In the genomic region with DNA sequence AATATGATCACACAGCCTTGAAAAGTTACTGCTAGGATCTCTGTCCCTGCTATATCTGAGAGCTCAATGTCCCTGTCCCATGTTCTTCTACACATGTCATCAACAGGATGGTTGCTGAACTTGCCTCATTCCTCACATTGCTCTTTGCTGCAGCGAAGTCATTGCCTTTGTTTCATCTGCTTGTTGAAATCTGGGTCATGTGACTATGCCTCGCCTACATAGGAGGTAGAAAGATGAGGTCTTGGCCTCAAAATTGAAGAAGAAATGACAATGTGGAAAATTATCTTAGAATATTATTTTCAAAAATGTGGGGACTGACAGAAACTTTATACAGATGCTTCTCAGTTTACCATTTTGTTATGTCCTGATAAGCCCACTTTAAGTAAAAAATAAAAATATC, we compare ENCODE assay signal across 36 cellular contexts.
"Had no signal": no experiment of that assay in that cellular context is flagged by ENCODE, and none has a peak within 500 bp of the region (broad histone marks: within the 10 kb centered on the region; RNA-seq: fewer than 3 reads in every experiment).

No MANE protein-coding gene starts in this region.

- H3K4me3 ChIP-seq: adrenal gland, body of pancreas, breast epithelium had no signal

- H3K27me3 Mint-ChIP-seq: activated CD4-positive, alpha-beta memory T cell treated with anti-CD3 and anti-CD28 coated beads for 36 hours; activated CD4-positive, alpha-beta T cell treated with anti-CD3 and anti-CD28 coated beads for 36 hours; activated CD4-positive, alpha-beta T cell treated with anti-CD3 and anti-CD28 coated beads, Interleukin-2, amount 10 ng/mL, durations not matched to agents 7 days and 5 days; activated CD8-positive, alpha-beta T cell treated with anti-CD3 and anti-CD28 coated beads for 36 hours; activated naive CD8-positive, alpha-beta T cell treated with anti-CD3 and anti-CD28 coated beads for 36 hours; activated T-helper 17 cell treated with anti-CD3 and anti-CD28 coated beads, Interleukin-2, amount 50 U/mL, for 72 hours had no signal

- H3K27ac ChIP-seq: adrenal gland, body of pancreas, brain microvascular endothelial cell, breast epithelium, VCaP had no signal

- ATAC-seq: activated CD4-positive, alpha-beta T cell treated with anti-CD3 and anti-CD28 coated beads for 36 hours; activated CD4-positive, CD25-positive, alpha-beta regulatory T cell treated with anti-CD3 and anti-CD28 coated beads, Interleukin-2, amount 50 U/mL, for 24 hours; activated CD8-positive, alpha-beta T cell treated with anti-CD3 and anti-CD28 coated beads for 36 hours; activated naive CD4-positive, alpha-beta T cell treated with anti-CD3 and anti-CD28 coated beads, Interleukin-2, amount 50 U/mL, for 72 hours; activated T-cell treated with anti-CD3 and anti-CD28 coated beads, Interleukin-2, amount 50 U/mL, for 4 hours; activated T-cell treated with anti-CD3 and anti-CD28 coated beads, Interleukin-2, amount 50 U/mL, for 72 hours; activated T-helper 17 cell treated with anti-CD3 and anti-CD28 coated beads, Interleukin-2, amount 50 U/mL, for 72 hours; body of pancreas had no signal

- H3K36me3 Mint-ChIP-seq: activated CD4-positive, alpha-beta memory T cell treated with anti-CD3 and anti-CD28 coated beads for 36 hours; activated naive CD4-positive, alpha-beta T cell treated with anti-CD3 and anti-CD28 coated beads, Interleukin-2, amount 50 U/mL, for 72 hours; activated naive CD8-positive, alpha-beta T cell treated with anti-CD3 and anti-CD28 coated beads for 36 hours had no signal

- H3K4me1 ChIP-seq: adrenal gland, body of pancreas, breast epithelium had no signal

- H3K27me3 ChIP-seq: adrenal gland, body of pancreas, brain microvascular endothelial cell, breast epithelium had no signal

- H3K36me3 ChIP-seq: adrenal gland, brain microvascular endothelial cell, breast epithelium had no signal

- H3K9me3 ChIP-seq: adrenal gland, body of pancreas, breast epithelium had no signal

- H3K9me3 Mint-ChIP-seq: T-helper 1 cell treated with Interleukin-12 subunit alpha and Interleukin-12 subunit beta and Interleukin-4 antibody, amounts not matched to agents 30 μg/mL and 1 μg/mL, for 36 hours had no signal

- H3K27ac Mint-ChIP-seq: activated CD4-positive, alpha-beta memory T cell treated with anti-CD3 and anti-CD28 coated beads for 36 hours; activated CD4-positive, alpha-beta T cell treated with anti-CD3 and anti-CD28 coated beads for 36 hours; activated CD4-positive, alpha-beta T cell treated with anti-CD3 and anti-CD28 coated beads, Interleukin-2, amount 10 ng/mL, durations not matched to agents 7 days and 5 days; activated CD8-positive, alpha-beta T cell treated with anti-CD3 and anti-CD28 coated beads for 36 hours; activated naive CD4-positive, alpha-beta T cell treated with anti-CD3 and anti-CD28 coated beads for 36 hours; activated naive CD4-positive, alpha-beta T cell treated with anti-CD3 and anti-CD28 coated beads, Interleukin-2, amount 50 U/mL, for 72 hours; activated naive CD8-positive, alpha-beta T cell treated with anti-CD3 and anti-CD28 coated beads for 36 hours; activated T-cell treated with anti-CD3 and anti-CD28 coated beads, Interleukin-2, amount 50 U/mL, for 72 hours; activated T-helper 1 cell treated with anti-CD3 and anti-CD28 coated beads, Interleukin-12 subunit alpha, Interleukin-12 subunit beta, Interleukin-2, Interleukin-4 antibody, amounts not matched to agents 30 ng/mL and 10 ng/mL and 1 ng/mL, durations not matched to agents 14 hours and 24 hours and 36 hours; activated T-helper 17 cell treated with anti-CD3 and anti-CD28 coated beads, Interleukin-2, amount 50 U/mL, for 72 hours; T-helper 1 cell treated with Interleukin-12 subunit alpha and Interleukin-12 subunit beta and Interleukin-4 antibody, amounts not matched to agents 30 μg/mL and 1 μg/mL, for 36 hours; T-helper 2 cell treated with Interferon-gamma antibody and Interleukin-4, amounts not matched to agents 5 μg/mL and 100 μg/mL, for 36 hours had no signal

- DNase-seq: activated CD4-positive, alpha-beta memory T cell treated with anti-CD3 and anti-CD28 coated beads for 36 hours; activated CD4-positive, alpha-beta T cell treated with anti-CD3 and anti-CD28 coated beads for 1 hour; activated CD4-positive, alpha-beta T cell treated with anti-CD3 and anti-CD28 coated beads for 36 hours; activated CD4-positive, alpha-beta T cell treated with anti-CD3 and anti-CD28 coated beads for 48 hours; activated CD4-positive, alpha-beta T cell treated with anti-CD3 and anti-CD28 coated beads, Interleukin-2, amount 10 ng/mL, durations not matched to agents 7 days and 5 days; activated CD4-positive, CD25-positive, alpha-beta regulatory T cell; activated CD8-positive, alpha-beta memory T cell treated with anti-CD3 and anti-CD28 coated beads, Interleukin-2, amount 50 U/mL, for 4 hours; activated CD8-positive, alpha-beta T cell treated with anti-CD3 and anti-CD28 coated beads for 36 hours; activated effector memory CD4-positive, alpha-beta T cell treated with anti-CD3 and anti-CD28 coated beads, Interleukin-2, amount 50 U/mL, for 16 hours; activated gamma-delta T cell treated with Interleukin-2 at 50 U/mL for 16 hours; activated naive CD4-positive, alpha-beta T cell; activated naive CD4-positive, alpha-beta T cell treated with anti-CD3 and anti-CD28 coated beads for 36 hours; activated naive CD4-positive, alpha-beta T cell treated with anti-CD3 and anti-CD28 coated beads, Interleukin-2, amount 50 U/mL, for 16 hours; activated naive CD8-positive, alpha-beta T cell treated with anti-CD3 and anti-CD28 coated beads for 36 hours; activated T-cell treated with anti-CD3 and anti-CD28 coated beads for 4 hours; activated T-cell treated with anti-CD3 and anti-CD28 coated beads, Interleukin-2, amount 50 U/mL, for 1 hour; activated T-cell treated with anti-CD3 and anti-CD28 coated beads, Interleukin-2, amount 50 U/mL, for 4 hours; activated T-cell treated with anti-CD3 and anti-CD28 coated beads, Interleukin-2, amount 50 U/mL, for 72 hours; adrenal gland; amniotic stem cell; aorta; body of pancreas; brain microvascular endothelial cell; central memory CD4-positive, alpha-beta T cell; T-helper 2 cell; T-helper 9 cell had no signal

- FAIRE-seq: astrocyte, TTC549 had no signal

- H3K4me3 Mint-ChIP-seq: activated CD4-positive, alpha-beta memory T cell treated with anti-CD3 and anti-CD28 coated beads for 36 hours; activated CD4-positive, alpha-beta T cell treated with anti-CD3 and anti-CD28 coated beads for 36 hours; activated CD4-positive, alpha-beta T cell treated with anti-CD3 and anti-CD28 coated beads, Interleukin-2, amount 10 ng/mL, durations not matched to agents 7 days and 5 days; activated CD8-positive, alpha-beta T cell treated with anti-CD3 and anti-CD28 coated beads for 36 hours; activated naive CD4-positive, alpha-beta T cell treated with anti-CD3 and anti-CD28 coated beads for 36 hours; activated naive CD8-positive, alpha-beta T cell treated with anti-CD3 and anti-CD28 coated beads for 36 hours; activated T-cell treated with anti-CD3 and anti-CD28 coated beads, Interleukin-2, amount 50 U/mL, for 4 hours; activated T-cell treated with anti-CD3 and anti-CD28 coated beads, Interleukin-2, amount 50 U/mL, for 72 hours; activated T-helper 1 cell treated with anti-CD3 and anti-CD28 coated beads, Interleukin-12 subunit alpha, Interleukin-12 subunit beta, Interleukin-2, Interleukin-4 antibody, amounts not matched to agents 30 ng/mL and 10 ng/mL and 1 ng/mL, durations not matched to agents 14 hours and 24 hours and 36 hours; activated T-helper 17 cell treated with anti-CD3 and anti-CD28 coated beads, Interleukin-2, amount 50 U/mL, for 72 hours; T-helper 1 cell treated with Interleukin-12 subunit alpha and Interleukin-12 subunit beta and Interleukin-4 antibody, amounts not matched to agents 30 μg/mL and 1 μg/mL, for 36 hours; T-helper 2 cell treated with Interferon-gamma antibody and Interleukin-4, amounts not matched to agents 5 μg/mL and 100 μg/mL, for 36 hours had no signal

- H3K4me1 Mint-ChIP-seq: activated CD4-positive, alpha-beta T cell treated with anti-CD3 and anti-CD28 coated beads for 36 hours; activated CD4-positive, alpha-beta T cell treated with anti-CD3 and anti-CD28 coated beads, Interleukin-2, amount 10 ng/mL, durations not matched to agents 7 days and 5 days; activated naive CD8-positive, alpha-beta T cell treated with anti-CD3 and anti-CD28 coated beads for 36 hours; activated T-helper 17 cell treated with anti-CD3 and anti-CD28 coated beads, Interleukin-2, amount 50 U/mL, for 72 hours had no signal
